ENCODE assay signal across 16 cellular contexts in genomic region chr6:44527191-44527960, GRCh38.
DNase-seq lines count a peak whose midpoint lies in the region; ATAC-seq lines count a peak whose summit lies in the region.
"Had no signal": no experiment of that assay in that cellular context is flagged by ENCODE, and none has a peak within 500 bp of the region (broad histone marks: within the 10 kb centered on the region; RNA-seq: fewer than 3 reads in every experiment).

No MANE protein-coding gene starts in this region.

- DNase-seq in activated CD4-positive, alpha-beta memory T cell treated with anti-CD3 and anti-CD28 coated beads for 36 hours, result peak; percentile 28
- no peak for DNase-seq in activated CD4-positive, alpha-beta memory T cell treated with anti-CD3 and anti-CD28 coated beads, Interleukin-2, amount 10 ng/mL, durations not matched to agents 7 days and 5 days
- DNase-seq in NOMO-1 treated with DMSO at 0.1 percent for 48 hours (lab: John Stamatoyannopoulos, UW; ENCODE audit: unreplicated experiment), result peak; percentile 96
- DNase-seq in activated naive CD8-positive, alpha-beta T cell treated with anti-CD3 and anti-CD28 coated beads, Interleukin-2, amount 50 U/mL, for 24 hours, result peak; percentile 29
- no peak for DNase-seq in activated CD4-positive, CD25-positive, alpha-beta regulatory T cell treated with anti-CD3 and anti-CD28 coated beads, Interleukin-2, amount 50 U/mL, for 72 hours
- DNase-seq: activated T-cell treated with anti-CD3 and anti-CD28 coated beads for 4 hours, amniotic stem cell, Caco-2, hypothalamus, NCI-H1048, SK-N-SH had no signal

- H3K27me3 Mint-ChIP-seq in activated CD4-positive, alpha-beta memory T cell treated with anti-CD3 and anti-CD28 coated beads for 36 hours, result peaks cover 15% of the 10 kb centered on the region
- no peaks in the 10 kb centered on the region for H3K27me3 Mint-ChIP-seq in activated CD4-positive, alpha-beta memory T cell treated with anti-CD3 and anti-CD28 coated beads, Interleukin-2, amount 10 ng/mL, durations not matched to agents 7 days and 5 days
- H3K27me3 Mint-ChIP-seq in activated naive CD8-positive, alpha-beta T cell treated with anti-CD3 and anti-CD28 coated beads, Interleukin-2, amount 50 U/mL, for 24 hours, result peaks cover 24% of the 10 kb centered on the region
- H3K27me3 Mint-ChIP-seq in stimulated activated naive CD8-positive, alpha-beta T cell treated with anti-CD3 and anti-CD28 coated beads, Interleukin-15, Interleukin-2, amounts not matched to agents 100 ng/mL and 50 ng/mL, for 24 hours, result peaks cover 29% of the 10 kb centered on the region

- peak; percentile 65 for ATAC-seq in activated naive CD8-positive, alpha-beta T cell treated with anti-CD3 and anti-CD28 coated beads, Interleukin-2, amount 50 U/mL, for 24 hours
- no peak for ATAC-seq in HG02610 (IDR thresholded peaks at IDR 0.05; ENCODE audit: unreplicated experiment)
- no peak for ATAC-seq in HG02884 (IDR thresholded peaks at IDR 0.05; ENCODE audit: unreplicated experiment)
- ATAC-seq: A549 had no signal

- no peak overlapping the region for H3K27ac Mint-ChIP-seq in activated CD4-positive, alpha-beta memory T cell treated with anti-CD3 and anti-CD28 coated beads for 36 hours
- H3K27ac Mint-ChIP-seq in activated CD4-positive, alpha-beta memory T cell treated with anti-CD3 and anti-CD28 coated beads, Interleukin-2, amount 10 ng/mL, durations not matched to agents 7 days and 5 days, result no peak overlapping the region
- peak overlapping the region; percentile 81 for H3K27ac Mint-ChIP-seq in activated naive CD8-positive, alpha-beta T cell treated with anti-CD3 and anti-CD28 coated beads, Interleukin-2, amount 50 U/mL, for 24 hours
- peak overlapping the region; percentile 59 for H3K27ac Mint-ChIP-seq in stimulated activated naive CD8-positive, alpha-beta T cell treated with anti-CD3 and anti-CD28 coated beads, Interleukin-15, Interleukin-2, amounts not matched to agents 100 ng/mL and 50 ng/mL, for 24 hours
- H3K27ac Mint-ChIP-seq: dendritic cell treated with granulocyte-macrophage colony-stimulating factor and Interleukin-4, amounts not matched to agents 40 ng/mL and 50 ng/mL, for 4 days had no signal

- intact Hi-C loops in activated CD4-positive, alpha-beta memory T cell treated with anti-CD3 and anti-CD28 coated beads for 36 hours (cut with micrococcal nuclease), result no loop called here

- CTCF ChIA-PET in activated CD4-positive, alpha-beta memory T cell treated with anti-CD3 and anti-CD28 coated beads for 36 hours (lab: Charles Lee), result no interaction called here
- CTCF ChIA-PET in activated CD4-positive, alpha-beta memory T cell treated with anti-CD3 and anti-CD28 coated beads, Interleukin-2, amount 10 ng/mL, durations not matched to agents 7 days and 5 days (lab: Charles Lee), result interaction anchor here (1.7 kb wide), 1 partner anchor 51 kb away, joined by 4 read pairs; no protein-coding TSS in a partner anchor

- POLR2A ChIA-PET in activated CD4-positive, alpha-beta memory T cell treated with anti-CD3 and anti-CD28 coated beads for 36 hours (lab: Charles Lee), result no interaction called here
- POLR2A ChIA-PET in activated CD4-positive, alpha-beta memory T cell treated with anti-CD3 and anti-CD28 coated beads, Interleukin-2, amount 10 ng/mL, durations not matched to agents 7 days and 5 days (lab: Charles Lee), result no interaction called here

- H3K4me3 Mint-ChIP-seq in activated CD4-positive, alpha-beta memory T cell treated with anti-CD3 and anti-CD28 coated beads for 36 hours, result no peak overlapping the region
- no peak overlapping the region for H3K4me3 Mint-ChIP-seq in activated CD4-positive, alpha-beta memory T cell treated with anti-CD3 and anti-CD28 coated beads, Interleukin-2, amount 10 ng/mL, durations not matched to agents 7 days and 5 days
- H3K4me3 Mint-ChIP-seq in activated naive CD8-positive, alpha-beta T cell treated with anti-CD3 and anti-CD28 coated beads, Interleukin-2, amount 50 U/mL, for 24 hours, result peak overlapping the region; percentile 9
- H3K4me3 Mint-ChIP-seq in stimulated activated naive CD8-positive, alpha-beta T cell treated with anti-CD3 and anti-CD28 coated beads, Interleukin-15, Interleukin-2, amounts not matched to agents 100 ng/mL and 50 ng/mL, for 24 hours, result no peak overlapping the region
- H3K4me3 Mint-ChIP-seq: dendritic cell treated with granulocyte-macrophage colony-stimulating factor and Interleukin-4, amounts not matched to agents 40 ng/mL and 50 ng/mL, for 4 days had no signal

- no peaks in the 10 kb centered on the region for H3K36me3 Mint-ChIP-seq in activated CD4-positive, alpha-beta memory T cell treated with anti-CD3 and anti-CD28 coated beads for 36 hours
- peaks cover 2% of the 10 kb centered on the region for H3K36me3 Mint-ChIP-seq in activated CD4-positive, alpha-beta memory T cell treated with anti-CD3 and anti-CD28 coated beads, Interleukin-2, amount 10 ng/mL, durations not matched to agents 7 days and 5 days (ENCODE audit: low read depth)
- H3K36me3 Mint-ChIP-seq in activated naive CD8-positive, alpha-beta T cell treated with anti-CD3 and anti-CD28 coated beads, Interleukin-2, amount 50 U/mL, for 24 hours (ENCODE audit: low read depth), result no peaks in the 10 kb centered on the region
- H3K36me3 Mint-ChIP-seq in stimulated activated naive CD8-positive, alpha-beta T cell treated with anti-CD3 and anti-CD28 coated beads, Interleukin-15, Interleukin-2, amounts not matched to agents 100 ng/mL and 50 ng/mL, for 24 hours (ENCODE audit: low read depth), result no peaks in the 10 kb centered on the region

- peaks cover 11% of the 10 kb centered on the region for H3K4me1 Mint-ChIP-seq in activated CD4-positive, alpha-beta memory T cell treated with anti-CD3 and anti-CD28 coated beads for 36 hours (ENCODE audit: low read depth)
- H3K4me1 Mint-ChIP-seq in activated CD4-positive, alpha-beta memory T cell treated with anti-CD3 and anti-CD28 coated beads, Interleukin-2, amount 10 ng/mL, durations not matched to agents 7 days and 5 days, result peaks cover 26% of the 10 kb centered on the region
- H3K4me1 Mint-ChIP-seq in activated naive CD8-positive, alpha-beta T cell treated with anti-CD3 and anti-CD28 coated beads, Interleukin-2, amount 50 U/mL, for 24 hours, result peaks cover 22% of the 10 kb centered on the region
- peaks cover 22% of the 10 kb centered on the region for H3K4me1 Mint-ChIP-seq in stimulated activated naive CD8-positive, alpha-beta T cell treated with anti-CD3 and anti-CD28 coated beads, Interleukin-15, Interleukin-2, amounts not matched to agents 100 ng/mL and 50 ng/mL, for 24 hours (ENCODE audit: low read depth)

- no peaks in the 10 kb centered on the region for H3K9me3 Mint-ChIP-seq in activated CD4-positive, alpha-beta memory T cell treated with anti-CD3 and anti-CD28 coated beads for 36 hours
- H3K9me3 Mint-ChIP-seq in activated CD4-positive, alpha-beta memory T cell treated with anti-CD3 and anti-CD28 coated beads, Interleukin-2, amount 10 ng/mL, durations not matched to agents 7 days and 5 days, result no peaks in the 10 kb centered on the region
- H3K9me3 Mint-ChIP-seq in activated naive CD8-positive, alpha-beta T cell treated with anti-CD3 and anti-CD28 coated beads, Interleukin-2, amount 50 U/mL, for 24 hours, result no peaks in the 10 kb centered on the region
- H3K9me3 Mint-ChIP-seq in stimulated activated naive CD8-positive, alpha-beta T cell treated with anti-CD3 and anti-CD28 coated beads, Interleukin-15, Interleukin-2, amounts not matched to agents 100 ng/mL and 50 ng/mL, for 24 hours, result no peaks in the 10 kb centered on the region
- H3K9me3 Mint-ChIP-seq: dendritic cell treated with granulocyte-macrophage colony-stimulating factor and Interleukin-4, amounts not matched to agents 40 ng/mL and 50 ng/mL, for 4 days had no signal

Comparison
In these comparisons a context has a peak if more than half of its experiments do, and no peak if none do; other contexts are left out.
1. DNase-seq: peak in activated CD4-positive, alpha-beta memory T cell treated with anti-CD3 and anti-CD28 coated beads for 36 hours (single experiment), NOMO-1 treated with DMSO at 0.1 percent for 48 hours (single experiment) and activated naive CD8-positive, alpha-beta T cell treated with anti-CD3 and anti-CD28 coated beads, Interleukin-2, amount 50 U/mL, for 24 hours (single experiment); none in activated CD4-positive, alpha-beta memory T cell treated with anti-CD3 and anti-CD28 coated beads, Interleukin-2, amount 10 ng/mL, durations not matched to agents 7 days and 5 days (single experiment) and activated CD4-positive, CD25-positive, alpha-beta regulatory T cell treated with anti-CD3 and anti-CD28 coated beads, Interleukin-2, amount 50 U/mL, for 72 hours (single experiment).
2. H3K27ac Mint-ChIP-seq: peak in activated naive CD8-positive, alpha-beta T cell treated with anti-CD3 and anti-CD28 coated beads, Interleukin-2, amount 50 U/mL, for 24 hours (single experiment) and stimulated activated naive CD8-positive, alpha-beta T cell treated with anti-CD3 and anti-CD28 coated beads, Interleukin-15, Interleukin-2, amounts not matched to agents 100 ng/mL and 50 ng/mL, for 24 hours (single experiment); none in activated CD4-positive, alpha-beta memory T cell treated with anti-CD3 and anti-CD28 coated beads for 36 hours (single experiment) and activated CD4-positive, alpha-beta memory T cell treated with anti-CD3 and anti-CD28 coated beads, Interleukin-2, amount 10 ng/mL, durations not matched to agents 7 days and 5 days (single experiment).